In genomic region chr16:66258916-66259845, GRCh38 we compare ENCODE assay signal across 1 cellular context.
TF ChIP-seq lines count a peak whose summit lies in the region.

No MANE protein-coding gene starts in this region.

TF ChIP-seq in HepG2, 621 proteins besides CTCF, POLR2A, EP300 and RAD21 (continued from another document):
- TF ChIP-seq ZNF407 (CRISPR knock-in tag; IDR thresholded peaks at IDR 0.05; ENCODE audit: not compliant biosample characterization) = no peak
